Comparison of ENCODE assay signal across 18 cellular contexts in the genomic region with DNA sequence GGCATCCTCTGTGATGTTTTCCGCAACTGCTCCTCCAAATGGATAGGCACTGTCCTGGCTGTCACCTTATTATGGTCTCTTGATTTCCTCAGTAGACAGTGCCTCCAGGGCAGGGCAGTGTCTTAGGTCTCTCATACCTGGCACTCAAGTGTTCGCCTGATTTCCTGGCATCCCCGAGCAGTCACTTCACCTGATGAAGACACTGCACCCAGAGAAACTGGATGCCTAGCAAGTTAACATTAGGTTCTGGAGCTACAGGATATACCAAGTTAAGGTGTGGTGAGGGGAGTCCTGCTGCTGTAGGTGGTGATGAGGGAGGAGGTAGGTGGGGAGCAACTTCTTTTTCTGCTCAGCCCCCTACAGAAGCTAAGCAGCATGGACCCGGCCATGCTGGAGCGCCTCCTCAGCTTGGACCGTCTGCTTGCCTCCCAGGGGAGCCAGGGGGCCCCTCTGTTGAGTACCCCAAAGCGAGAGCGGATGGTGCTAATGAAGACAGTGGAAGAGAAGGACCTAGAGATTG. TPM values are rescaled to one million over a fixed set of nuclear protein-coding genes. Genes with fewer than 3 reads are reported as not detected.
DNase-seq lines count a peak whose midpoint lies in the region; ATAC-seq and TF ChIP-seq lines count a peak whose summit lies in the region.
"Had no signal": no experiment of that assay in that cellular context is flagged by ENCODE, and none has a peak within 500 bp of the region (broad histone marks: within the 10 kb centered on the region; RNA-seq: fewer than 3 reads in every experiment).

No MANE protein-coding gene starts in this region.

- H3K9me3 ChIP-seq in HCT116 (ENCODE audit: control insufficient read depth in 1 of 2, insufficient read depth in 1 of 2, low read depth in 1 of 2, low read length in 2 of 2) (no peaks in the 10 kb centered on the region), neural progenitor cell (ENCODE audit: low read depth) (no peaks in the 10 kb centered on the region)
- H3K9me3 ChIP-seq: ascending aorta, gastrocnemius medialis, transverse colon had no signal

- H3K79me2 ChIP-seq in HCT116 (ENCODE audit: insufficient read depth, low read length) = peaks cover 10% of the 10 kb centered on the region
- peaks cover 13% of the 10 kb centered on the region for H3K79me2 ChIP-seq in neural progenitor cell (ENCODE audit: low read depth)

- H3K4me2 ChIP-seq in HCT116 (ENCODE audit: low read length) (no peak overlapping the region), neural progenitor cell (no peak overlapping the region)

- H4K20me1 ChIP-seq in HCT116 (ENCODE audit: insufficient read depth) = peaks cover 3% of the 10 kb centered on the region; the same call in 1 of the 2 replicates
- peaks cover 3% of the 10 kb centered on the region for H4K20me1 ChIP-seq in neural progenitor cell (ENCODE audit: low read depth)

- H3K9me3 Mint-ChIP-seq in activated CD4-positive, alpha-beta memory T cell treated with anti-CD3 and anti-CD28 coated beads, Interleukin-2, amount 10 ng/mL, durations not matched to agents 7 days and 5 days = no peaks in the 10 kb centered on the region
- no peaks in the 10 kb centered on the region for H3K9me3 Mint-ChIP-seq in activated CD4-positive, alpha-beta memory T cell treated with anti-CD3 and anti-CD28 coated beads for 36 hours
- no peaks in the 10 kb centered on the region for H3K9me3 Mint-ChIP-seq in activated T-helper 2 cell treated with anti-CD3 and anti-CD28 coated beads, Interferon-gamma antibody, Interleukin-2, Interleukin-4, amounts not matched to agents 10 μg/mL and 5 μg/mL and 100 μg/mL, durations not matched to agents 14 hours and 24 hours and 36 hours
- H3K9me3 Mint-ChIP-seq in neural progenitor cell = no peaks in the 10 kb centered on the region

- H3K27ac ChIP-seq in HCT116 (ENCODE audit: low read depth, low read length) (peak overlapping the region; percentile 85; the same call in 1 of the 2 replicates), neural progenitor cell (peak overlapping the region; percentile 61)
- H3K27ac ChIP-seq: ascending aorta, transverse colon had no signal

- RAD21 ChIA-PET in HCT116 (lab: Charles Lee; ENCODE audit: low non-redundant PET in 1 of 2, low total read pairs in 2 of 2, uncharacterized antibody in 2 of 2, unreplicated experiment in 2 of 2) = no interaction called here

- TF ChIP-seq RAD21 in HCT116 (IDR thresholded peaks at IDR 0.05; ENCODE audit: low read depth) = no peak

- POLR2A ChIA-PET in activated CD4-positive, alpha-beta memory T cell treated with anti-CD3 and anti-CD28 coated beads, Interleukin-2, amount 10 ng/mL, durations not matched to agents 7 days and 5 days (lab: Charles Lee) = interaction anchor here (0.9 to 10.8 kb wide), 5 partner anchors 13 to 192 kb away, joined by 3 to 260 read pairs (median 86); a partner anchor contains a TSS
- POLR2A ChIA-PET in activated CD4-positive, alpha-beta memory T cell treated with anti-CD3 and anti-CD28 coated beads for 36 hours (lab: Charles Lee) = interaction anchor here (0.7 to 3.5 kb wide), 3 partner anchors 9 to 263 kb away, joined by 3 to 29 read pairs (median 6); a partner anchor contains a TSS
- POLR2A ChIA-PET in HCT116 (lab: Charles Lee) = interaction anchor here (1.1 kb wide), 1 partner anchor 12 kb away, joined by 3 read pairs; a partner anchor contains a TSS

- ATAC-seq in HCT116 (no peak), HG02678 (IDR thresholded peaks at IDR 0.05; ENCODE audit: unreplicated experiment) (no peak), GM21447 (IDR thresholded peaks at IDR 0.05; ENCODE audit: unreplicated experiment) (no peak)
- ATAC-seq: gastrocnemius medialis had no signal

- no TSS peak for BruUV-seq in HCT116 (replicated peaks; lab: Mats Ljungman, UMichigan)

- peaks cover 44% of the 10 kb centered on the region for H3F3A ChIP-seq in neural progenitor cell (ENCODE audit: low read depth)

- H3K9ac ChIP-seq in HCT116 (ENCODE audit: low read length) (no peak overlapping the region), neural progenitor cell (no peak overlapping the region)

- H3K4me3 ChIP-seq in HCT116 (replicated peaks in 1 of 2; ENCODE audit: low read depth in 1 of 2, low read length in 2 of 2) (no peak overlapping the region), neural progenitor cell (no peak overlapping the region)
- H3K4me3 ChIP-seq: ascending aorta, gastrocnemius medialis, transverse colon had no signal

- no peaks in the 10 kb centered on the region for H3K27me3 Mint-ChIP-seq in activated CD4-positive, alpha-beta memory T cell treated with anti-CD3 and anti-CD28 coated beads, Interleukin-2, amount 10 ng/mL, durations not matched to agents 7 days and 5 days
- H3K27me3 Mint-ChIP-seq in activated CD4-positive, alpha-beta memory T cell treated with anti-CD3 and anti-CD28 coated beads for 36 hours = no peaks in the 10 kb centered on the region
- H3K27me3 Mint-ChIP-seq in activated T-helper 2 cell treated with anti-CD3 and anti-CD28 coated beads, Interferon-gamma antibody, Interleukin-2, Interleukin-4, amounts not matched to agents 10 μg/mL and 5 μg/mL and 100 μg/mL, durations not matched to agents 14 hours and 24 hours and 36 hours (ENCODE audit: low read depth) = no peaks in the 10 kb centered on the region
- H3K27me3 Mint-ChIP-seq in neural progenitor cell (ENCODE audit: insufficient read depth, low read depth) = peaks cover 2% of the 10 kb centered on the region

- TF ChIP-seq CTCF in HCT116 (IDR thresholded peaks at IDR 0.05 in 2 of 3, conservative IDR thresholded peaks at IDR 0.05 in 1 of 3; ENCODE audit: borderline replicate concordance in 1 of 3, insufficient read depth in 1 of 3, low read depth in 2 of 3, low read length in 2 of 3) (no peak), neural progenitor cell (IDR thresholded peaks at IDR 0.05) (no peak)

- no peaks in the 10 kb centered on the region for H3K27me3 ChIP-seq in HCT116 (ENCODE audit: insufficient read depth, low read length)
- no peaks in the 10 kb centered on the region for H3K27me3 ChIP-seq in neural progenitor cell
- H3K27me3 ChIP-seq: ascending aorta, gastrocnemius medialis, transverse colon had no signal

- no peak overlapping the region for H2AFZ ChIP-seq in HCT116 (ENCODE audit: low read depth, low read length, poor library complexity, severe bottlenecking)
- no peak overlapping the region for H2AFZ ChIP-seq in neural progenitor cell (replicated peaks)

- H3K4me1 ChIP-seq in HCT116 (ENCODE audit: control insufficient read depth in 1 of 2, insufficient read depth in 2 of 2, low read length in 2 of 2) = peaks cover 11 to 26% of the 10 kb centered on the region in 2 experiments
- H3K4me1 ChIP-seq in neural progenitor cell = peaks cover 9% of the 10 kb centered on the region

- intact Hi-C loops in activated CD4-positive, alpha-beta memory T cell treated with anti-CD3 and anti-CD28 coated beads for 36 hours (cut with micrococcal nuclease) = no loop called here
- intact Hi-C loops in HCT116 (cut with micrococcal nuclease) = no loop called here
- intact Hi-C loops in activated T-helper 2 cell treated with anti-CD3 and anti-CD28 coated beads, Interferon-gamma antibody, Interleukin-2, Interleukin-4, amounts not matched to agents 10 μg/mL and 5 μg/mL and 100 μg/mL, durations not matched to agents 14 hours and 24 hours and 36 hours (cut with micrococcal nuclease) = loop anchor here (10.0 kb wide), 1 partner anchor 572 kb away; a partner anchor contains a TSS

- DNase-seq in activated CD4-positive, alpha-beta memory T cell treated with anti-CD3 and anti-CD28 coated beads, Interleukin-2, amount 10 ng/mL, durations not matched to agents 7 days and 5 days = no peak
- DNase-seq in activated CD4-positive, alpha-beta memory T cell treated with anti-CD3 and anti-CD28 coated beads for 36 hours = no peak
- DNase-seq in HCT116 (ENCODE audit: low read depth, low spot score) (no peak), neural progenitor cell (ENCODE audit: low spot score) (no peak), RPMI8226 (no peak)
- no peak for DNase-seq in activated T-helper 2 cell treated with anti-CD3 and anti-CD28 coated beads, Interferon-gamma antibody, Interleukin-2, Interleukin-4, amounts not matched to agents 10 μg/mL and 5 μg/mL and 100 μg/mL, durations not matched to agents 14 hours and 24 hours and 36 hours (ENCODE audit: low spot score)
- DNase-seq: activated CD4-positive, alpha-beta T cell treated with anti-CD3 and anti-CD28 coated beads for 1 hour; COR-L47; gastrocnemius medialis; GOT3; NCI-H2107; NCI-H748 treated with DMSO at 0.1 percent for 48 hours; occipital lobe; stimulated activated CD4-positive, alpha-beta T cell treated with anti-CD3 and anti-CD28 coated beads, Interleukin-4, amount 100 ng/mL, for 4 hours; transverse colon had no signal

- H3K36me3 ChIP-seq in HCT116 (ENCODE audit: control insufficient read depth in 1 of 2, insufficient read depth in 2 of 2, low read length in 2 of 2) (peaks cover 25 to 48% of the 10 kb centered on the region in 2 experiments), neural progenitor cell (peaks cover 5% of the 10 kb centered on the region)

- H3K4me3 Mint-ChIP-seq in activated CD4-positive, alpha-beta memory T cell treated with anti-CD3 and anti-CD28 coated beads, Interleukin-2, amount 10 ng/mL, durations not matched to agents 7 days and 5 days = peak overlapping the region; percentile 13
- H3K4me3 Mint-ChIP-seq in activated CD4-positive, alpha-beta memory T cell treated with anti-CD3 and anti-CD28 coated beads for 36 hours = no peak overlapping the region
- peak overlapping the region; percentile 53 for H3K4me3 Mint-ChIP-seq in activated T-helper 2 cell treated with anti-CD3 and anti-CD28 coated beads, Interferon-gamma antibody, Interleukin-2, Interleukin-4, amounts not matched to agents 10 μg/mL and 5 μg/mL and 100 μg/mL, durations not matched to agents 14 hours and 24 hours and 36 hours (ENCODE audit: low read depth)
- peak overlapping the region; percentile 46 for H3K4me3 Mint-ChIP-seq in neural progenitor cell

- H3K27ac Mint-ChIP-seq in activated CD4-positive, alpha-beta memory T cell treated with anti-CD3 and anti-CD28 coated beads, Interleukin-2, amount 10 ng/mL, durations not matched to agents 7 days and 5 days = peak overlapping the region; percentile 95
- no peak overlapping the region for H3K27ac Mint-ChIP-seq in activated CD4-positive, alpha-beta memory T cell treated with anti-CD3 and anti-CD28 coated beads for 36 hours
- H3K27ac Mint-ChIP-seq in activated T-helper 2 cell treated with anti-CD3 and anti-CD28 coated beads, Interferon-gamma antibody, Interleukin-2, Interleukin-4, amounts not matched to agents 10 μg/mL and 5 μg/mL and 100 μg/mL, durations not matched to agents 14 hours and 24 hours and 36 hours = peak overlapping the region; percentile 47
- peak overlapping the region; percentile 13 for H3K27ac Mint-ChIP-seq in neural progenitor cell

- H3K36me3 Mint-ChIP-seq in activated CD4-positive, alpha-beta memory T cell treated with anti-CD3 and anti-CD28 coated beads, Interleukin-2, amount 10 ng/mL, durations not matched to agents 7 days and 5 days (ENCODE audit: low read depth) = peaks cover 63% of the 10 kb centered on the region
- peaks cover 62% of the 10 kb centered on the region for H3K36me3 Mint-ChIP-seq in activated CD4-positive, alpha-beta memory T cell treated with anti-CD3 and anti-CD28 coated beads for 36 hours
- peaks cover 71% of the 10 kb centered on the region for H3K36me3 Mint-ChIP-seq in activated T-helper 2 cell treated with anti-CD3 and anti-CD28 coated beads, Interferon-gamma antibody, Interleukin-2, Interleukin-4, amounts not matched to agents 10 μg/mL and 5 μg/mL and 100 μg/mL, durations not matched to agents 14 hours and 24 hours and 36 hours (ENCODE audit: low read depth)
- H3K36me3 Mint-ChIP-seq in neural progenitor cell = peaks cover 31% of the 10 kb centered on the region

- peaks cover 22% of the 10 kb centered on the region for H3K4me1 Mint-ChIP-seq in activated CD4-positive, alpha-beta memory T cell treated with anti-CD3 and anti-CD28 coated beads, Interleukin-2, amount 10 ng/mL, durations not matched to agents 7 days and 5 days
- H3K4me1 Mint-ChIP-seq in activated CD4-positive, alpha-beta memory T cell treated with anti-CD3 and anti-CD28 coated beads for 36 hours (ENCODE audit: low read depth) = peaks cover 16% of the 10 kb centered on the region
- H3K4me1 Mint-ChIP-seq in activated T-helper 2 cell treated with anti-CD3 and anti-CD28 coated beads, Interferon-gamma antibody, Interleukin-2, Interleukin-4, amounts not matched to agents 10 μg/mL and 5 μg/mL and 100 μg/mL, durations not matched to agents 14 hours and 24 hours and 36 hours (ENCODE audit: low read depth) = peaks cover 17% of the 10 kb centered on the region
- H3K4me1 Mint-ChIP-seq in neural progenitor cell = peaks cover 20% of the 10 kb centered on the region

- CTCF ChIA-PET in activated CD4-positive, alpha-beta memory T cell treated with anti-CD3 and anti-CD28 coated beads, Interleukin-2, amount 10 ng/mL, durations not matched to agents 7 days and 5 days (lab: Charles Lee) = interaction anchor here (1.5 to 2.5 kb wide), 2 partner anchors 12 to 14 kb away, joined by 3 to 9 read pairs; a partner anchor contains a TSS
- CTCF ChIA-PET in activated CD4-positive, alpha-beta memory T cell treated with anti-CD3 and anti-CD28 coated beads for 36 hours (lab: Charles Lee) = interaction anchor here (0.6 to 4.8 kb wide), 7 partner anchors 13 to 230 kb away, joined by 3 to 32 read pairs (median 3); a partner anchor contains a TSS
- CTCF ChIA-PET in HCT116 (lab: Charles Lee) = no interaction called here

- TF ChIP-seq POLR2A in HCT116 (IDR thresholded peaks at IDR 0.05; ENCODE audit: borderline replicate concordance, extremely low read depth, insufficient read depth, insufficient read length) = no peak

- H3K9me2 ChIP-seq in HCT116 (ENCODE audit: insufficient read depth) = no peaks in the 10 kb centered on the region

RNA-seq across cellular contexts. Expression of a gene that starts 3.9 kb away (rescaled TPM):
- total RNA-seq in activated CD4-positive, alpha-beta memory T cell treated with anti-CD3 and anti-CD28 coated beads, Interleukin-2, amount 10 ng/mL, durations not matched to agents 7 days and 5 days = 100 to 1,000 TPM; 365 to 376 TPM
- 100 to 1,000 TPM; 227 to 242 TPM for total RNA-seq in activated CD4-positive, alpha-beta memory T cell treated with anti-CD3 and anti-CD28 coated beads for 36 hours
- 256 TPM for total RNA-seq in HCT116 (2021; ENCODE audit: unreplicated experiment)
- polyA plus RNA-seq in HCT116 (2012) = 305 and 354 TPM in 2 replicates
- 387 and 388 TPM in 2 replicates for total RNA-seq in activated T-helper 2 cell treated with anti-CD3 and anti-CD28 coated beads, Interferon-gamma antibody, Interleukin-2, Interleukin-4, amounts not matched to agents 10 μg/mL and 5 μg/mL and 100 μg/mL, durations not matched to agents 14 hours and 24 hours and 36 hours
- 120 and 220 TPM in 2 replicates for total RNA-seq in neural progenitor cell (ENCODE audit: low replicate concordance)

RNA-seq across cellular contexts. Expression of a gene that starts 9.5 kb away (rescaled TPM):
- total RNA-seq in activated CD4-positive, alpha-beta memory T cell treated with anti-CD3 and anti-CD28 coated beads, Interleukin-2, amount 10 ng/mL, durations not matched to agents 7 days and 5 days = 1 to 10 TPM in 1 of 2 experiments, under 1 TPM in 1; 0.91 to 1.0 TPM
- 1 to 10 TPM in 1 of 2 experiments, under 1 TPM in 1; 1.00 to 2.6 TPM for total RNA-seq in activated CD4-positive, alpha-beta memory T cell treated with anti-CD3 and anti-CD28 coated beads for 36 hours
- total RNA-seq in HCT116 (2021; ENCODE audit: unreplicated experiment) (4.0 TPM), neural progenitor cell (ENCODE audit: low replicate concordance) (23.5 and 71.4 TPM in 2 replicates)
- 2.5 and 2.6 TPM in 2 replicates for polyA plus RNA-seq in HCT116 (2012)
- 1.8 and 2.0 TPM in 2 replicates for total RNA-seq in activated T-helper 2 cell treated with anti-CD3 and anti-CD28 coated beads, Interferon-gamma antibody, Interleukin-2, Interleukin-4, amounts not matched to agents 10 μg/mL and 5 μg/mL and 100 μg/mL, durations not matched to agents 14 hours and 24 hours and 36 hours

RNA-seq across cellular contexts. Expression of a gene that starts 11.9 kb away (rescaled TPM):
- total RNA-seq in activated CD4-positive, alpha-beta memory T cell treated with anti-CD3 and anti-CD28 coated beads, Interleukin-2, amount 10 ng/mL, durations not matched to agents 7 days and 5 days = 100 to 1,000 TPM; 187 to 192 TPM
- total RNA-seq in activated CD4-positive, alpha-beta memory T cell treated with anti-CD3 and anti-CD28 coated beads for 36 hours = 100 to 1,000 TPM; 174 to 180 TPM
- 155 TPM for total RNA-seq in HCT116 (2021; ENCODE audit: unreplicated experiment)
- 141 and 166 TPM in 2 replicates for polyA plus RNA-seq in HCT116 (2012)
- total RNA-seq in activated T-helper 2 cell treated with anti-CD3 and anti-CD28 coated beads, Interferon-gamma antibody, Interleukin-2, Interleukin-4, amounts not matched to agents 10 μg/mL and 5 μg/mL and 100 μg/mL, durations not matched to agents 14 hours and 24 hours and 36 hours = 132 and 136 TPM in 2 replicates
- total RNA-seq in neural progenitor cell (ENCODE audit: low replicate concordance) = 173 and 275 TPM in 2 replicates

RNA-seq across cellular contexts. Expression of a gene that starts 13.5 kb away (rescaled TPM):
- 10 to 100 TPM; 26.6 to 28.4 TPM for total RNA-seq in activated CD4-positive, alpha-beta memory T cell treated with anti-CD3 and anti-CD28 coated beads, Interleukin-2, amount 10 ng/mL, durations not matched to agents 7 days and 5 days
- total RNA-seq in activated CD4-positive, alpha-beta memory T cell treated with anti-CD3 and anti-CD28 coated beads for 36 hours = 10 to 100 TPM; 21.9 to 24.0 TPM
- total RNA-seq in HCT116 (2021; ENCODE audit: unreplicated experiment) = 28.9 TPM
- polyA plus RNA-seq in HCT116 (2012) = 20.0 and 26.5 TPM in 2 replicates
- total RNA-seq in activated T-helper 2 cell treated with anti-CD3 and anti-CD28 coated beads, Interferon-gamma antibody, Interleukin-2, Interleukin-4, amounts not matched to agents 10 μg/mL and 5 μg/mL and 100 μg/mL, durations not matched to agents 14 hours and 24 hours and 36 hours = 27.6 and 29.5 TPM in 2 replicates
- 47.2 and 88.3 TPM in 2 replicates for total RNA-seq in neural progenitor cell (ENCODE audit: low replicate concordance)

RNA-seq across cellular contexts. Expression of a gene that starts 17.8 kb away (rescaled TPM):
- total RNA-seq in activated CD4-positive, alpha-beta memory T cell treated with anti-CD3 and anti-CD28 coated beads, Interleukin-2, amount 10 ng/mL, durations not matched to agents 7 days and 5 days = 100 to 1,000 TPM; 167 TPM
- total RNA-seq in activated CD4-positive, alpha-beta memory T cell treated with anti-CD3 and anti-CD28 coated beads for 36 hours = 100 to 1,000 TPM; 149 to 156 TPM
- total RNA-seq in HCT116 (2021; ENCODE audit: unreplicated experiment) (75.1 TPM), neural progenitor cell (ENCODE audit: low replicate concordance) (2.4 and 4.4 TPM in 2 replicates)
- polyA plus RNA-seq in HCT116 (2012) = 89.5 and 100 TPM in 2 replicates
- 130 and 135 TPM in 2 replicates for total RNA-seq in activated T-helper 2 cell treated with anti-CD3 and anti-CD28 coated beads, Interferon-gamma antibody, Interleukin-2, Interleukin-4, amounts not matched to agents 10 μg/mL and 5 μg/mL and 100 μg/mL, durations not matched to agents 14 hours and 24 hours and 36 hours
